Comparison of ENCODE assay signal across 1 cellular context in the genomic region with DNA sequence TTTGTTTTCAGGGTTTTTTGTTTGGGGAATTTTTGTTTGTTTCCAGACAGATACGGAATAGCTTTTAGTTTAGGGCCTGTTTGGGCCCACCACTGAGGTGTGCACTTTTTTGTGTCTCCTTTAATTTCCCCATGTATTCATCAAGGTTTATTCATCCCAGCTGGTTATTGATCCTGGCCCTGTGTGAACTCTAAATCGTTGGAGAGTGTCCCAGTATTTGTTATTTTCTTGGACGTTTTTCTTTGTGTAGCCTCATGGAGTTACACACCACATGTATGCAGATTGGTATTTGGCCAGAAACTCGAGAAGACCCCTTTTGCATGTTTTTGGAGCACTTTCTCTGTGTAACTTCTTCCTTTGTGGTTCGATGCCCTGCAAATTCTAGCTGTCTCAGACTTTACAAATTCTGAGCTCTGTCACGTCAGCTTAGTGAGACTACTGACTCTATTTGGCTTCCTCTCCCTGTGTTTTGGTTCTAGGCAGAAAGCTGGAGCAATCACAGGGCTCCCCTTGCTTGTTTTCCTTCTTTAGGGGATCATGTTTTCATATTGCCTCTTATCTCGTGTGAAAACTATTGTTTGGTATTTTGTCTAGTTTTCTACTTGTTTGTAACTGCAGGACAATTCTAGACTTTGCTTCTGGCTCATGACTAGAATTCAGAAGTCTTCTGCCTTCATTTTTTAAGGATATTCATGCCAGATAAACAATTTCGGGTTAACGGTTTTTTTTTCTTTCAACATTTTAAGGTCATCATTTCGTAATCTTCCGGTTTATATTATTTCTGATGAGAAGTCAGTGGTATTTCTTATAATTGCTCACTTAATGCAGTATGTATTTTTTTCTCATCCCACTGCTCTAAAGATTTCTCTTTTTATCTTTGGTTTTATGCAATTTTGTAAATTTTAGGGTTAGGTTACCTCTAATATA.
TF ChIP-seq lines count a peak whose summit lies in the region.

No MANE protein-coding gene starts in this region.

TF ChIP-seq in HepG2, 621 proteins besides CTCF, POLR2A, EP300 and RAD21 (continued from another document):
- TF ChIP-seq, protein P1, sequence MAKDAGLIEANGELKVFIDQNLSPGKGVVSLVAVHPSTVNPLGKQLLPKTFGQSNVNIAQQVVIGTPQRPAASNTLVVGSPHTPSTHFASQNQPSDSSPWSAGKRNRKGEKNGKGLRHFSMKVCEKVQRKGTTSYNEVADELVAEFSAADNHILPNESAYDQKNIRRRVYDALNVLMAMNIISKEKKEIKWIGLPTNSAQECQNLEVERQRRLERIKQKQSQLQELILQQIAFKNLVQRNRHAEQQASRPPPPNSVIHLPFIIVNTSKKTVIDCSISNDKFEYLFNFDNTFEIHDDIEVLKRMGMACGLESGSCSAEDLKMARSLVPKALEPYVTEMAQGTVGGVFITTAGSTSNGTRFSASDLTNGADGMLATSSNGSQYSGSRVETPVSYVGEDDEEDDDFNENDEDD (CRISPR knock-in tag; IDR thresholded peaks at IDR 0.05; ENCODE audit: borderline replicate concordance): no peak
